29 cellular contexts compared by ENCODE assay signal in genomic region chr1:76585980-76586674, GRCh38.
"Had no signal": no experiment of that assay in that cellular context is flagged by ENCODE, and none has a peak within 500 bp of the region (broad histone marks: within the 10 kb centered on the region; RNA-seq: fewer than 3 reads in every experiment).

No MANE protein-coding gene starts in this region.

- H3K27ac ChIP-seq: adrenal gland, body of pancreas, breast epithelium, cardiac muscle cell, colonic mucosa had no signal

- FAIRE-seq: frontal cortex had no signal

- H3K4me3 ChIP-seq: adrenal gland, body of pancreas, breast epithelium, cardiac muscle cell, colonic mucosa had no signal

- H3K4me1 ChIP-seq: adrenal gland, body of pancreas, breast epithelium, colonic mucosa had no signal

- H3K36me3 ChIP-seq: adrenal gland, breast epithelium, cardiac muscle cell, colonic mucosa had no signal

- ATAC-seq: activated CD8-positive, alpha-beta T cell treated with anti-CD3 and anti-CD28 coated beads for 36 hours; activated naive CD8-positive, alpha-beta T cell treated with anti-CD3 and anti-CD28 coated beads, Interleukin-2, amount 50 U/mL, for 24 hours; activated T-cell treated with anti-CD3 and anti-CD28 coated beads, Interleukin-2, amount 50 U/mL, for 4 hours; activated T-helper 17 cell treated with anti-CD3 and anti-CD28 coated beads, Interleukin-2, amount 50 U/mL, for 72 hours; body of pancreas; esophagus mucosa; WTC11 had no signal

- H3K27me3 ChIP-seq: adrenal gland, body of pancreas, breast epithelium, cardiac muscle cell, colonic mucosa had no signal

- DNase-seq: activated CD4-positive, alpha-beta T cell treated with anti-CD3 and anti-CD28 coated beads for 1 hour; activated CD4-positive, alpha-beta T cell treated with anti-CD3 and anti-CD28 coated beads for 4 hours; activated CD4-positive, alpha-beta T cell treated with anti-CD3 and anti-CD28 coated beads, Interleukin-2, amount 10 ng/mL, durations not matched to agents 7 days and 5 days; activated CD4-positive, alpha-beta T cell treated with anti-CD3 and anti-CD28 coated beads, Interleukin-2, amount 50 U/mL, for 48 hours; activated CD8-positive, alpha-beta memory T cell treated with anti-CD3 and anti-CD28 coated beads for 24 hours; activated CD8-positive, alpha-beta T cell treated with anti-CD3 and anti-CD28 coated beads for 36 hours; activated effector memory CD4-positive, alpha-beta T cell treated with Interleukin-2 at 50 U/mL for 16 hours; activated naive CD4-positive, alpha-beta T cell treated with anti-CD3 and anti-CD28 coated beads for 36 hours; activated naive CD8-positive, alpha-beta T cell treated with anti-CD3 and anti-CD28 coated beads for 36 hours; activated naive CD8-positive, alpha-beta T cell treated with anti-CD3 and anti-CD28 coated beads, Interleukin-2, amount 50 U/mL, for 24 hours; activated T-cell treated with anti-CD3 and anti-CD28 coated beads, Interleukin-2, amount 50 U/mL, for 4 hours; adrenal gland; amygdala; aorta; body of pancreas; central memory CD4-positive, alpha-beta T cell; cerebellar nuclear complex; colonic mucosa; effector memory CD4-positive, alpha-beta T cell; endodermal cell; foreskin fibroblast; head of caudate nucleus; T-helper 2 cell had no signal

- H3K9me3 ChIP-seq: adrenal gland, body of pancreas, breast epithelium, colonic mucosa had no signal
